Comparison of ENCODE assay signal across 1 cellular context in the genomic region with DNA sequence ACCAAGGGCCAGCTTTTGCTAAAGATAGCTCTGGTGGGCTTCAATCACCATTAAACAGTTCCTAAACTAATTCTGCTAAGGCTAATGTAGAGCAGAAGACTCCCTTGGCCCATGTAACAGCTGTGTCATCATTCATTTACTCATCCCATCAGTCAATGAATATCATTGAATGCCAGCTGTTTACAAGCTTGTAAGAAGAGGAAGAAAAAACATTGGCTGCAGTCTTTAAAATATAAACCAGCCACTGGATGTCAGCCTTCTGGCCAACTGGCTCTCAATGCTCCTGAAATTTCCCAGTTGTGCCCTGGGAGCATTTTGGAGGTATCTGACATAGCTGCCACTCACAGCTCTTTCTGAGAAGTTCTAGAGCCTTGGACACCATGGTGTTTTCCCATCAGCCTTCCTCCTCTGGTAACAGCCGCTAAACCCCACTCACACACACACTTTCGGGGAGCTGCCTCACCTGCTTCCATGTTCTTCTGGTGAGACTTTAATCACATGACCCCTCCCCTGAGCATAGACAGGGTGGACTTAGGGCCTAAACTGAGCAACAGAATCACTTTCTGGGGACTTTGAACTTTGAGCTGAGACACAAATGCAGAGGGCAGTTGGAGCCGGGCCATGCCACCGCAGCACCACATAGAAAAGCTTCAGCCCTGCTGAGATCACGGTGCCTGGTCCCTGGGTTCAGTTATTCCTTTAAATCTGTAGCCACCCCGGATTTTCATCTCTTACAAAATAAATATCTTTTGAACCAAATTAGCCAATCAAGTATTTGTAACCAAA.
TF ChIP-seq lines count a peak whose summit lies in the region.

No MANE protein-coding gene starts in this region.

TF ChIP-seq in SK-N-SH treated with all-trans-retinoic acid at 6 μM for 48 hours, 23 proteins besides CTCF, POLR2A, EP300 and RAD21 (continued from another document):
- TF ChIP-seq OSR1 (CRISPR knock-in tag; IDR thresholded peaks at IDR 0.05) (no peak), ZNF70 (CRISPR knock-in tag; IDR thresholded peaks at IDR 0.05) (no peak), ZNF8 (CRISPR knock-in tag; IDR thresholded peaks at IDR 0.05) (no peak), SNAI2 (CRISPR knock-in tag; IDR thresholded peaks at IDR 0.05) (no peak), TOX (CRISPR knock-in tag; IDR thresholded peaks at IDR 0.05; ENCODE audit: borderline replicate concordance) (no peak), GLIS3 (CRISPR knock-in tag; IDR thresholded peaks at IDR 0.05) (no peak), ZNF565 (CRISPR knock-in tag; conservative IDR thresholded peaks at IDR 0.05; ENCODE audit: low read depth) (no peak), ZFP30 (CRISPR knock-in tag; IDR thresholded peaks at IDR 0.05) (no peak), PPARA (CRISPR knock-in tag; IDR thresholded peaks at IDR 0.05; ENCODE audit: borderline replicate concordance) (no peak)
- TF ChIP-seq, protein P1, sequence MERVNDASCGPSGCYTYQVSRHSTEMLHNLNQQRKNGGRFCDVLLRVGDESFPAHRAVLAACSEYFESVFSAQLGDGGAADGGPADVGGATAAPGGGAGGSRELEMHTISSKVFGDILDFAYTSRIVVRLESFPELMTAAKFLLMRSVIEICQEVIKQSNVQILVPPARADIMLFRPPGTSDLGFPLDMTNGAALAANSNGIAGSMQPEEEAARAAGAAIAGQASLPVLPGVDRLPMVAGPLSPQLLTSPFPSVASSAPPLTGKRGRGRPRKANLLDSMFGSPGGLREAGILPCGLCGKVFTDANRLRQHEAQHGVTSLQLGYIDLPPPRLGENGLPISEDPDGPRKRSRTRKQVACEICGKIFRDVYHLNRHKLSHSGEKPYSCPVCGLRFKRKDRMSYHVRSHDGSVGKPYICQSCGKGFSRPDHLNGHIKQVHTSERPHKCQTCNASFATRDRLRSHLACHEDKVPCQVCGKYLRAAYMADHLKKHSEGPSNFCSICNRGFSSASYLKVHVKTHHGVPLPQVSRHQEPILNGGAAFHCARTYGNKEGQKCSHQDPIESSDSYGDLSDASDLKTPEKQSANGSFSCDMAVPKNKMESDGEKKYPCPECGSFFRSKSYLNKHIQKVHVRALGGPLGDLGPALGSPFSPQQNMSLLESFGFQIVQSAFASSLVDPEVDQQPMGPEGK (CRISPR knock-in tag; IDR thresholded peaks at IDR 0.05; ENCODE audit: borderline replicate concordance): no peak
- TF ChIP-seq, protein P2, sequence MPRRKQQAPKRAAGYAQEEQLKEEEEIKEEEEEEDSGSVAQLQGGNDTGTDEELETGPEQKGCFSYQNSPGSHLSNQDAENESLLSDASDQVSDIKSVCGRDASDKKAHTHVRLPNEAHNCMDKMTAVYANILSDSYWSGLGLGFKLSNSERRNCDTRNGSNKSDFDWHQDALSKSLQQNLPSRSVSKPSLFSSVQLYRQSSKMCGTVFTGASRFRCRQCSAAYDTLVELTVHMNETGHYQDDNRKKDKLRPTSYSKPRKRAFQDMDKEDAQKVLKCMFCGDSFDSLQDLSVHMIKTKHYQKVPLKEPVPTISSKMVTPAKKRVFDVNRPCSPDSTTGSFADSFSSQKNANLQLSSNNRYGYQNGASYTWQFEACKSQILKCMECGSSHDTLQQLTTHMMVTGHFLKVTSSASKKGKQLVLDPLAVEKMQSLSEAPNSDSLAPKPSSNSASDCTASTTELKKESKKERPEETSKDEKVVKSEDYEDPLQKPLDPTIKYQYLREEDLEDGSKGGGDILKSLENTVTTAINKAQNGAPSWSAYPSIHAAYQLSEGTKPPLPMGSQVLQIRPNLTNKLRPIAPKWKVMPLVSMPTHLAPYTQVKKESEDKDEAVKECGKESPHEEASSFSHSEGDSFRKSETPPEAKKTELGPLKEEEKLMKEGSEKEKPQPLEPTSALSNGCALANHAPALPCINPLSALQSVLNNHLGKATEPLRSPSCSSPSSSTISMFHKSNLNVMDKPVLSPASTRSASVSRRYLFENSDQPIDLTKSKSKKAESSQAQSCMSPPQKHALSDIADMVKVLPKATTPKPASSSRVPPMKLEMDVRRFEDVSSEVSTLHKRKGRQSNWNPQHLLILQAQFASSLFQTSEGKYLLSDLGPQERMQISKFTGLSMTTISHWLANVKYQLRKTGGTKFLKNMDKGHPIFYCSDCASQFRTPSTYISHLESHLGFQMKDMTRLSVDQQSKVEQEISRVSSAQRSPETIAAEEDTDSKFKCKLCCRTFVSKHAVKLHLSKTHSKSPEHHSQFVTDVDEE (CRISPR knock-in tag; IDR thresholded peaks at IDR 0.05): no peak
